Comparison of ENCODE assay signal across 24 cellular contexts in the genomic region with DNA sequence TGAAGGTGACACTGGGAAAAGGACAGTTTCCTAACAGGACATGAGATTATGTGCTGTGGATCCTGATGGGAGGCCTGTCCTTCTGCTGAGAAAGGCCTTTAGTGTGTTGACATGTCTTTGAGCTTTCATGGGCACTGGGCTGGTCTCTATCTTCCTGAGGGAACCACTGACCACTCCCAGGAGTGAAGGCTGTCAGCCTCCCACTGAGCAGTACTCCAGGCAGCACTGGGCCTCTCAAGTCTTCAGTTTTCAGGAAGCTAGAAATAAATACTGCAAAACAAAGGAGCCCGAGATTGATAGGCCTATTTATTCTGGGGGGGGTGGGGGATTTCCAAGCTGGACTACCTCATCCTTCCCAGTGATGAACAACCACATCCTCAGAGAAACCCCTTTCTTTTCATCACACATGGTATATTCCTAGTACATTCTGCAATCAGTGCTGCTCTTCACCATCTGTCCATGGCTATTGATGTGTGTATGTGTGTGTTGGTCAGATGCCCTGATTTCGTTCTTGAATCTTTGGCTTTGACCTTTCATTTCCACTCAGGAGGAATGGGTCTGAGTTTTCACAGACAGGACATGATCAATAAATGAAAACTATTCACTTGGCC.
DNase-seq lines count a peak whose midpoint lies in the region; ATAC-seq and TF ChIP-seq lines count a peak whose summit lies in the region.
"Had no signal": no experiment of that assay in that cellular context is flagged by ENCODE, and none has a peak within 500 bp of the region (broad histone marks: within the 10 kb centered on the region; RNA-seq: fewer than 3 reads in every experiment).

No MANE protein-coding gene starts in this region.

- no peak overlapping the region for H3K27ac Mint-ChIP-seq in type B pancreatic cell
- H3K27ac Mint-ChIP-seq: activated CD4-positive, alpha-beta memory T cell treated with anti-CD3 and anti-CD28 coated beads for 36 hours; activated naive CD8-positive, alpha-beta T cell treated with anti-CD3 and anti-CD28 coated beads for 36 hours; IgD-negative memory B cell; mesothelial cell of epicardium; natural killer cell treated with Interleukin-12 subunit alpha and Interleukin-12 subunit beta and Interleukin-15 and Interleukin-18, amount 100 ng/mL, for 72 hours had no signal

- H3K36me3 Mint-ChIP-seq in type B pancreatic cell: no peaks in the 10 kb centered on the region
- H3K36me3 Mint-ChIP-seq: activated CD4-positive, alpha-beta memory T cell treated with anti-CD3 and anti-CD28 coated beads for 36 hours; activated naive CD8-positive, alpha-beta T cell treated with anti-CD3 and anti-CD28 coated beads for 36 hours; IgD-negative memory B cell; mesothelial cell of epicardium; natural killer cell treated with Interleukin-12 subunit alpha and Interleukin-12 subunit beta and Interleukin-15 and Interleukin-18, amount 100 ng/mL, for 72 hours had no signal

- TF ChIP-seq CTCF in vagina (IDR thresholded peaks at IDR 0.05): no peak
- TF ChIP-seq CTCF in type B pancreatic cell (conservative IDR thresholded peaks at IDR 0.05): no peak

- H3K4me3 ChIP-seq in vagina: no peak overlapping the region
- H3K4me3 ChIP-seq: BLaER1, left lung, ovary, right lobe of liver, upper lobe of left lung had no signal

- H3K4me3 Mint-ChIP-seq in type B pancreatic cell: no peak overlapping the region
- H3K4me3 Mint-ChIP-seq: activated CD4-positive, alpha-beta memory T cell treated with anti-CD3 and anti-CD28 coated beads for 36 hours; activated naive CD8-positive, alpha-beta T cell treated with anti-CD3 and anti-CD28 coated beads for 36 hours; IgD-negative memory B cell; mesothelial cell of epicardium; natural killer cell treated with Interleukin-12 subunit alpha and Interleukin-12 subunit beta and Interleukin-15 and Interleukin-18, amount 100 ng/mL, for 72 hours had no signal

- H3K9me3 ChIP-seq in vagina: no peaks in the 10 kb centered on the region
- H3K9me3 ChIP-seq: BLaER1, left lung, ovary, right lobe of liver, upper lobe of left lung had no signal

- peaks cover 6% of the 10 kb centered on the region for H3K4me1 Mint-ChIP-seq in type B pancreatic cell (ENCODE audit: unreplicated experiment)
- H3K4me1 Mint-ChIP-seq: activated naive CD8-positive, alpha-beta T cell treated with anti-CD3 and anti-CD28 coated beads for 36 hours; IgD-negative memory B cell had no signal

- H3K27me3 Mint-ChIP-seq in type B pancreatic cell: peaks cover 3% of the 10 kb centered on the region
- H3K27me3 Mint-ChIP-seq: activated CD4-positive, alpha-beta memory T cell treated with anti-CD3 and anti-CD28 coated beads for 36 hours; activated naive CD8-positive, alpha-beta T cell treated with anti-CD3 and anti-CD28 coated beads for 36 hours; IgD-negative memory B cell; natural killer cell treated with Interleukin-12 subunit alpha and Interleukin-12 subunit beta and Interleukin-15 and Interleukin-18, amount 100 ng/mL, for 72 hours had no signal

- no peaks in the 10 kb centered on the region for H3K27me3 ChIP-seq in vagina
- H3K27me3 ChIP-seq: BLaER1, left lung, ovary, right lobe of liver, upper lobe of left lung had no signal

- no peak for TF ChIP-seq POLR2A in vagina (IDR thresholded peaks at IDR 0.05)

- ATAC-seq in GM18870 (IDR thresholded peaks at IDR 0.05; ENCODE audit: unreplicated experiment): no peak
- ATAC-seq: left lung; natural killer cell treated with Interleukin-12 subunit alpha and Interleukin-12 subunit beta and Interleukin-15 and Interleukin-18, amount 100 ng/mL, for 72 hours; right lobe of liver had no signal

- H3K36me3 ChIP-seq in vagina: no peaks in the 10 kb centered on the region
- H3K36me3 ChIP-seq: BLaER1, left lung, ovary, right lobe of liver, upper lobe of left lung had no signal

- no peaks in the 10 kb centered on the region for H3K4me1 ChIP-seq in vagina
- H3K4me1 ChIP-seq: BLaER1, left lung, right lobe of liver had no signal

- DNase-seq in NCI-H748 (lab: John Stamatoyannopoulos, UW; ENCODE audit: unreplicated experiment): peak; percentile 53
- DNase-seq in NCI-H748 treated with DMSO at 0.1 percent for 48 hours (lab: John Stamatoyannopoulos, UW): no peak
- DNase-seq in NCI-H2227 treated with DMSO at 0.1 percent for 48 hours (lab: John Stamatoyannopoulos, UW): peak; percentile 20
- peak; percentile 39 for DNase-seq in cerebellum (ENCODE audit: low spot score)
- DNase-seq in retina: peak; percentile 58
- DNase-seq in vagina (ENCODE audit: extremely low spot score in 2 of 2): no peak
- DNase-seq in type B pancreatic cell (ENCODE audit: extremely low spot score, unreplicated experiment): no peak
- DNase-seq: ACHN; activated CD4-positive, alpha-beta memory T cell treated with anti-CD3 and anti-CD28 coated beads for 36 hours; activated naive CD8-positive, alpha-beta T cell treated with anti-CD3 and anti-CD28 coated beads for 36 hours; COR-L47; HCEC 1CT; left lung; NCI-H1436; ovary; right lobe of liver; stimulated activated CD4-positive, alpha-beta T cell treated with anti-CD3 and anti-CD28 coated beads, Interleukin-15, amount 100 ng/mL, for 24 hours; T-helper 9 cell; upper lobe of left lung had no signal

- intact Hi-C loops in vagina (cut with DNase I): no loop called here

- no peaks in the 10 kb centered on the region for H3K9me3 Mint-ChIP-seq in type B pancreatic cell
- H3K9me3 Mint-ChIP-seq: activated CD4-positive, alpha-beta memory T cell treated with anti-CD3 and anti-CD28 coated beads for 36 hours; activated naive CD8-positive, alpha-beta T cell treated with anti-CD3 and anti-CD28 coated beads for 36 hours; mesothelial cell of epicardium had no signal

- H3K27ac ChIP-seq in vagina: no peak overlapping the region
- H3K27ac ChIP-seq: BLaER1, left lung, ovary, right lobe of liver, upper lobe of left lung had no signal

Comparison
In these comparisons a context has a peak if more than half of its experiments do, and no peak if none do; other contexts are left out.
1. DNase-seq: peak in NCI-H748 (single experiment), NCI-H2227 treated with DMSO at 0.1 percent for 48 hours (single experiment), cerebellum (single experiment) and retina (single experiment); none in NCI-H748 treated with DMSO at 0.1 percent for 48 hours (single experiment), vagina (0 of 2) and type B pancreatic cell (single experiment).